7 cellular contexts compared by ENCODE assay signal in genomic region chr12:51238510-51239334, GRCh38. TPM values are rescaled to one million over a fixed set of nuclear protein-coding genes. Genes with fewer than 3 reads are reported as not detected.
DNase-seq lines count a peak whose midpoint lies in the region; ATAC-seq and TF ChIP-seq lines count a peak whose summit lies in the region.

A gene with protein sequence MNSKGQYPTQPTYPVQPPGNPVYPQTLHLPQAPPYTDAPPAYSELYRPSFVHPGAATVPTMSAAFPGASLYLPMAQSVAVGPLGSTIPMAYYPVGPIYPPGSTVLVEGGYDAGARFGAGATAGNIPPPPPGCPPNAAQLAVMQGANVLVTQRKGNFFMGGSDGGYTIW (plus strand): TSS chr12:51238826. CDS start chr12:51238908, 82 bp downstream.

- peak within 1 kb of the TSS; percentile 100 for H3K4me3 ChIP-seq in astrocyte of the spinal cord (ENCODE audit: low read depth, low read length)

- ATAC-seq in GM18511 (IDR thresholded peaks at IDR 0.05; ENCODE audit: unreplicated experiment) (peak; percentile 92), HG03039 (IDR thresholded peaks at IDR 0.05; ENCODE audit: unreplicated experiment) (peak; percentile 91), sciatic nerve (peak; percentile 99)

- in situ Hi-C loops in astrocyte of the spinal cord (cut with HindIII; ENCODE audit: low sequenced_read_pairs) = no loop called here

- DNase-seq in NCI-H2081 (lab: John Stamatoyannopoulos, UW) (peak; percentile 96 to 97), T1000 (lab: John Stamatoyannopoulos, UW) (peak; percentile 90), astrocyte of the spinal cord (ENCODE audit: low read depth, low spot score) (peak; percentile 96), hypothalamus (lab: John Stamatoyannopoulos, UW) (peak; percentile 41 to 97 (median 90)), sciatic nerve (ENCODE audit: low spot score) (peak; percentile 97)

- intact Hi-C loops in sciatic nerve (cut with DNase I) = no loop called here

- no peak for TF ChIP-seq CTCF in astrocyte of the spinal cord (IDR thresholded peaks at IDR 0.05; ENCODE audit: low read depth, low read length)

RNA-seq across cellular contexts. Expression of the gene that starts here (rescaled TPM):
- 175 TPM for total RNA-seq in sciatic nerve

Comparison
In these comparisons a context has a peak if more than half of its experiments do, and no peak if none do; other contexts are left out.
1. Peak in every context shown above with its lines: DNase-seq, ATAC-seq and H3K4me3 ChIP-seq.